Comparison of ENCODE assay signal across 1 cellular context in genomic region chr9:99513441-99514112, GRCh38.
TF ChIP-seq lines count a peak whose summit lies in the region.

No MANE protein-coding gene starts in this region.

TF ChIP-seq in SK-N-SH, 30 proteins besides CTCF, POLR2A, EP300 and RAD21 (continued from another document):
- no peak for TF ChIP-seq NRF1 (IDR thresholded peaks at IDR 0.05; ENCODE audit: low read depth, low read length)
